Comparison of ENCODE assay signal across 1 cellular context in the genomic region with DNA sequence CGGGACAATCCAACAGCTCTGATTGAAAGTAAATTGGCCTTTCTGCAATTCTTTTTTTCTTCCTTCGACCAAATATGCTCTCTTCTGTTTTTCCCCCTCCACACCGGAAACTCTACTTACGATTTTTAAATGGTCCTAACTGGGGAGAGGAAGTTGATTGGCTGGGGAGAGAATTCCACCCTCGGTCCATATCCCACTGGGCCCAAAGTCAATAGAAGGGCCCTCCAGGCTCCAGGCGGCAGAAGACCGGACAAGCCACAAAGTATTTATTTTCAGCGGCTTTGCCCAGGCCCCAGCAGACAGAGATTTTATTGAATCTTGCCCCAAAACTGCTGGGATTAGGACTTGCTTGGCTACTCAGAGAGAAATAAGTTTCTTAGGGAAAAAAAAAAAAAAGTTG.
TF ChIP-seq lines count a peak whose summit lies in the region.

No MANE protein-coding gene starts in this region.

TF ChIP-seq in HepG2, 621 proteins besides CTCF, POLR2A, EP300 and RAD21 (continues in another document):
- TF ChIP-seq ZNF274 (CRISPR knock-in tag; IDR thresholded peaks at IDR 0.05) (no peak), TARDBP (CRISPR knock-in tag; IDR thresholded peaks at IDR 0.05) (no peak), FOXA3 (CRISPR knock-in tag; IDR thresholded peaks at IDR 0.05) (0 out of 2 replicates have a peak, but pooled peaks have one; percentile 23), RFX1 (IDR thresholded peaks at IDR 0.05) (no peak), ZNF224 (CRISPR knock-in tag; IDR thresholded peaks at IDR 0.05) (no peak), IRX3 (CRISPR knock-in tag; IDR thresholded peaks at IDR 0.05; ENCODE audit: borderline replicate concordance, low read depth) (no peak), SNAI1 (CRISPR knock-in tag; IDR thresholded peaks at IDR 0.05; ENCODE audit: borderline replicate concordance) (no peak), PBX3 (CRISPR knock-in tag; IDR thresholded peaks at IDR 0.05; ENCODE audit: borderline replicate concordance) (no peak), MAF1 (CRISPR knock-in tag; IDR thresholded peaks at IDR 0.05; ENCODE audit: borderline replicate concordance) (no peak), PITX1 (CRISPR knock-in tag; IDR thresholded peaks at IDR 0.05) (no peak), GRHL1 (CRISPR knock-in tag; conservative IDR thresholded peaks at IDR 0.05) (no peak), ZNF580 (CRISPR knock-in tag; IDR thresholded peaks at IDR 0.05; ENCODE audit: borderline replicate concordance, low read depth) (no peak), SMAD9 (CRISPR knock-in tag; IDR thresholded peaks at IDR 0.05) (no peak), ATRX (CRISPR knock-in tag; IDR thresholded peaks at IDR 0.05; ENCODE audit: borderline replicate concordance) (no peak), ZNF784 (CRISPR knock-in tag; IDR thresholded peaks at IDR 0.05; ENCODE audit: borderline replicate concordance) (no peak), ZBED4 (CRISPR knock-in tag; IDR thresholded peaks at IDR 0.05; ENCODE audit: borderline replicate concordance) (peak; percentile 72; the same call in 1 of the 2 replicates), GATAD2A (CRISPR knock-in tag; IDR thresholded peaks at IDR 0.05) (no peak), TFAP4 (IDR thresholded peaks at IDR 0.05; ENCODE audit: borderline replicate concordance, low read depth) (no peak), ZNF788 (CRISPR knock-in tag; IDR thresholded peaks at IDR 0.05; ENCODE audit: borderline replicate concordance) (0 out of 2 replicates have a peak, but pooled peaks have one; percentile 10), ELK4 (CRISPR knock-in tag; IDR thresholded peaks at IDR 0.05; ENCODE audit: borderline replicate concordance) (no peak), KDM2A (CRISPR knock-in tag; IDR thresholded peaks at IDR 0.05; ENCODE audit: borderline replicate concordance, low read depth) (no peak)
- TF ChIP-seq, protein P1, sequence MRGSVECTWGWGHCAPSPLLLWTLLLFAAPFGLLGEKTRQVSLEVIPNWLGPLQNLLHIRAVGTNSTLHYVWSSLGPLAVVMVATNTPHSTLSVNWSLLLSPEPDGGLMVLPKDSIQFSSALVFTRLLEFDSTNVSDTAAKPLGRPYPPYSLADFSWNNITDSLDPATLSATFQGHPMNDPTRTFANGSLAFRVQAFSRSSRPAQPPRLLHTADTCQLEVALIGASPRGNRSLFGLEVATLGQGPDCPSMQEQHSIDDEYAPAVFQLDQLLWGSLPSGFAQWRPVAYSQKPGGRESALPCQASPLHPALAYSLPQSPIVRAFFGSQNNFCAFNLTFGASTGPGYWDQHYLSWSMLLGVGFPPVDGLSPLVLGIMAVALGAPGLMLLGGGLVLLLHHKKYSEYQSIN (CRISPR knock-in tag; IDR thresholded peaks at IDR 0.05; ENCODE audit: borderline replicate concordance), result no peak
- TF ChIP-seq, protein P2, sequence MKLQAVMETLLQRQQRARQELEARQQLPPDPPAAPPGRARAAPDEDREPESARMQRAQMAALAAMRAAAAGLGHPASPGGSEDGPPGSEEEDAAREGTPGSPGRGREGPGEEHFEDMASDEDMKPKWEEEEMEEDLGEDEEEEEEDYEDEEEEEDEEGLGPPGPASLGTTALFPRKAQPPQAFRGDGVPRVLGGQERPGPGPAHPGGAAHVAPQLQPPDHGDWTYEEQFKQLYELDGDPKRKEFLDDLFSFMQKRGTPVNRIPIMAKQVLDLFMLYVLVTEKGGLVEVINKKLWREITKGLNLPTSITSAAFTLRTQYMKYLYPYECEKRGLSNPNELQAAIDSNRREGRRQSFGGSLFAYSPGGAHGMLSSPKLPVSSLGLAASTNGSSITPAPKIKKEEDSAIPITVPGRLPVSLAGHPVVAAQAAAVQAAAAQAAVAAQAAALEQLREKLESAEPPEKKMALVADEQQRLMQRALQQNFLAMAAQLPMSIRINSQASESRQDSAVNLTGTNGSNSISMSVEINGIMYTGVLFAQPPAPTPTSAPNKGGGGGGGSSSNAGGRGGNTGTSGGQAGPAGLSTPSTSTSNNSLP (IDR thresholded peaks at IDR 0.05; ENCODE audit: low read depth, low read length), result no peak
- TF ChIP-seq, protein P3, sequence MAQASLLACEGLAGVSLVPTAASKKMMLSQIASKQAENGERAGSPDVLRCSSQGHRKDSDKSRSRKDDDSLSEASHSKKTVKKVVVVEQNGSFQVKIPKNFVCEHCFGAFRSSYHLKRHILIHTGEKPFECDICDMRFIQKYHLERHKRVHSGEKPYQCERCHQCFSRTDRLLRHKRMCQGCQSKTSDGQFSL (CRISPR knock-in tag; IDR thresholded peaks at IDR 0.05), result no peak
- TF ChIP-seq, protein P4, sequence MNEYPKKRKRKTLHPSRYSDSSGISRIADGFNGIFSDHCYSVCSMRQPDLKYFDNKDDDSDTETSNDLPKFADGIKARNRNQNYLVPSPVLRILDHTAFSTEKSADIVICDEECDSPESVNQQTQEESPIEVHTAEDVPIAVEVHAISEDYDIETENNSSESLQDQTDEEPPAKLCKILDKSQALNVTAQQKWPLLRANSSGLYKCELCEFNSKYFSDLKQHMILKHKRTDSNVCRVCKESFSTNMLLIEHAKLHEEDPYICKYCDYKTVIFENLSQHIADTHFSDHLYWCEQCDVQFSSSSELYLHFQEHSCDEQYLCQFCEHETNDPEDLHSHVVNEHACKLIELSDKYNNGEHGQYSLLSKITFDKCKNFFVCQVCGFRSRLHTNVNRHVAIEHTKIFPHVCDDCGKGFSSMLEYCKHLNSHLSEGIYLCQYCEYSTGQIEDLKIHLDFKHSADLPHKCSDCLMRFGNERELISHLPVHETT (CRISPR knock-in tag; conservative IDR thresholded peaks at IDR 0.05), result no peak
- TF ChIP-seq, protein P5, sequence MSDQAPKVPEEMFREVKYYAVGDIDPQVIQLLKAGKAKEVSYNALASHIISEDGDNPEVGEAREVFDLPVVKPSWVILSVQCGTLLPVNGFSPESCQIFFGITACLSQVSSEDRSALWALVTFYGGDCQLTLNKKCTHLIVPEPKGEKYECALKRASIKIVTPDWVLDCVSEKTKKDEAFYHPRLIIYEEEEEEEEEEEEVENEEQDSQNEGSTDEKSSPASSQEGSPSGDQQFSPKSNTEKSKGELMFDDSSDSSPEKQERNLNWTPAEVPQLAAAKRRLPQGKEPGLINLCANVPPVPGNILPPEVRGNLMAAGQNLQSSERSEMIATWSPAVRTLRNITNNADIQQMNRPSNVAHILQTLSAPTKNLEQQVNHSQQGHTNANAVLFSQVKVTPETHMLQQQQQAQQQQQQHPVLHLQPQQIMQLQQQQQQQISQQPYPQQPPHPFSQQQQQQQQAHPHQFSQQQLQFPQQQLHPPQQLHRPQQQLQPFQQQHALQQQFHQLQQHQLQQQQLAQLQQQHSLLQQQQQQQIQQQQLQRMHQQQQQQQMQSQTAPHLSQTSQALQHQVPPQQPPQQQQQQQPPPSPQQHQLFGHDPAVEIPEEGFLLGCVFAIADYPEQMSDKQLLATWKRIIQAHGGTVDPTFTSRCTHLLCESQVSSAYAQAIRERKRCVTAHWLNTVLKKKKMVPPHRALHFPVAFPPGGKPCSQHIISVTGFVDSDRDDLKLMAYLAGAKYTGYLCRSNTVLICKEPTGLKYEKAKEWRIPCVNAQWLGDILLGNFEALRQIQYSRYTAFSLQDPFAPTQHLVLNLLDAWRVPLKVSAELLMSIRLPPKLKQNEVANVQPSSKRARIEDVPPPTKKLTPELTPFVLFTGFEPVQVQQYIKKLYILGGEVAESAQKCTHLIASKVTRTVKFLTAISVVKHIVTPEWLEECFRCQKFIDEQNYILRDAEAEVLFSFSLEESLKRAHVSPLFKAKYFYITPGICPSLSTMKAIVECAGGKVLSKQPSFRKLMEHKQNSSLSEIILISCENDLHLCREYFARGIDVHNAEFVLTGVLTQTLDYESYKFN (CRISPR knock-in tag; conservative IDR thresholded peaks at IDR 0.05), result peak; percentile 38; the same call in 1 of the 2 replicates
- TF ChIP-seq, protein P6, sequence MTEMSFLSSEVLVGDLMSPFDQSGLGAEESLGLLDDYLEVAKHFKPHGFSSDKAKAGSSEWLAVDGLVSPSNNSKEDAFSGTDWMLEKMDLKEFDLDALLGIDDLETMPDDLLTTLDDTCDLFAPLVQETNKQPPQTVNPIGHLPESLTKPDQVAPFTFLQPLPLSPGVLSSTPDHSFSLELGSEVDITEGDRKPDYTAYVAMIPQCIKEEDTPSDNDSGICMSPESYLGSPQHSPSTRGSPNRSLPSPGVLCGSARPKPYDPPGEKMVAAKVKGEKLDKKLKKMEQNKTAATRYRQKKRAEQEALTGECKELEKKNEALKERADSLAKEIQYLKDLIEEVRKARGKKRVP (CRISPR knock-in tag; IDR thresholded peaks at IDR 0.05), result no peak
- TF ChIP-seq, protein P7, sequence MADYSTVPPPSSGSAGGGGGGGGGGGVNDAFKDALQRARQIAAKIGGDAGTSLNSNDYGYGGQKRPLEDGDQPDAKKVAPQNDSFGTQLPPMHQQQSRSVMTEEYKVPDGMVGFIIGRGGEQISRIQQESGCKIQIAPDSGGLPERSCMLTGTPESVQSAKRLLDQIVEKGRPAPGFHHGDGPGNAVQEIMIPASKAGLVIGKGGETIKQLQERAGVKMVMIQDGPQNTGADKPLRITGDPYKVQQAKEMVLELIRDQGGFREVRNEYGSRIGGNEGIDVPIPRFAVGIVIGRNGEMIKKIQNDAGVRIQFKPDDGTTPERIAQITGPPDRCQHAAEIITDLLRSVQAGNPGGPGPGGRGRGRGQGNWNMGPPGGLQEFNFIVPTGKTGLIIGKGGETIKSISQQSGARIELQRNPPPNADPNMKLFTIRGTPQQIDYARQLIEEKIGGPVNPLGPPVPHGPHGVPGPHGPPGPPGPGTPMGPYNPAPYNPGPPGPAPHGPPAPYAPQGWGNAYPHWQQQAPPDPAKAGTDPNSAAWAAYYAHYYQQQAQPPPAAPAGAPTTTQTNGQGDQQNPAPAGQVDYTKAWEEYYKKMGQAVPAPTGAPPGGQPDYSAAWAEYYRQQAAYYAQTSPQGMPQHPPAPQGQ (CRISPR knock-in tag; IDR thresholded peaks at IDR 0.05; ENCODE audit: borderline replicate concordance), result no peak
